Comparison of ENCODE assay signal across 27 cellular contexts in genomic region chr14:70776197-70776596, GRCh38. TPM values are rescaled to one million over a fixed set of nuclear protein-coding genes. Genes with fewer than 3 reads are reported as not detected.
DNase-seq lines count a peak whose midpoint lies in the region; ATAC-seq, FAIRE-seq and TF ChIP-seq lines count a peak whose summit lies in the region.
"Had no signal": no experiment of that assay in that cellular context is flagged by ENCODE, and none has a peak within 500 bp of the region (broad histone marks: within the 10 kb centered on the region; RNA-seq: fewer than 3 reads in every experiment).

No MANE protein-coding gene starts in this region.

- CTCF ChIA-PET in CD4-positive, alpha-beta memory T cell (lab: Charles Lee; ENCODE audit: partially characterized antibody), result interaction anchor here (1.3 kb wide), 1 partner anchor 18 kb away, joined by 6 read pairs; no protein-coding TSS in a partner anchor

- H3K36me3 ChIP-seq in kidney (ENCODE audit: control insufficient read depth in 1 of 2, insufficient read depth in 2 of 2, low read length in 2 of 2) (no peaks in the 10 kb centered on the region), testis (ENCODE audit: low read depth, missing control alignments) (no peaks in the 10 kb centered on the region)
- no peaks in the 10 kb centered on the region for H3K36me3 ChIP-seq in CD4-positive, alpha-beta memory T cell (ENCODE audit: insufficient read depth, low read length)
- H3K36me3 ChIP-seq: right atrium auricular region had no signal

- no peak overlapping the region for H3K4me3 Mint-ChIP-seq in CD4-positive, alpha-beta memory T cell
- H3K4me3 Mint-ChIP-seq: type B pancreatic cell had no signal

- FAIRE-seq in kidney (lab: Jason Lieb, UNC), result no peak
- FAIRE-seq: bronchial epithelial cell, endometrium had no signal

- 92 to 100% methylated on average over 2 of the region's 2 CpGs for WGBS in testis, 2 donors

- intact Hi-C loops in kidney (cut with DNase I) (no loop called here), testis (cut with DNase I; ENCODE audit: low total_unique reads) (no loop called here)
- intact Hi-C loops in CD4-positive, alpha-beta memory T cell (cut with micrococcal nuclease), result no loop called here

- DNase-seq in GM10266 (ENCODE audit: extremely low spot score) (peak; percentile 62), kidney (no peak), testis (no peak)
- DNase-seq in CD4-positive, alpha-beta memory T cell, result no peak
- DNase-seq: 8988T; activated CD4-positive, alpha-beta T cell treated with anti-CD3 and anti-CD28 coated beads, Interleukin-2, amount 50 U/mL, for 48 hours; activated gamma-delta T cell treated with Interleukin-2 at 50 U/mL for 16 hours; amniotic stem cell; Calu3; cortex of kidney; HCEC 1CT; NCI-H1092 treated with DMSO at 0.1 percent for 48 hours; NCI-H2029 treated with DMSO at 0.1 percent for 48 hours; NCI-H446 treated with DMSO at 0.1 percent for 48 hours; NK-92 treated with Interleukin-12 subunit alpha and Interleukin-12 subunit beta, amount 100 ng/mL, for 24 hours; occipital lobe; T-helper 2 cell had no signal

- no peaks in the 10 kb centered on the region for H3K9me3 ChIP-seq in kidney (ENCODE audit: control insufficient read depth in 1 of 2, low read length in 2 of 2)
- no peaks in the 10 kb centered on the region for H3K9me3 ChIP-seq in testis
- no peaks in the 10 kb centered on the region for H3K9me3 ChIP-seq in CD4-positive, alpha-beta memory T cell (ENCODE audit: control insufficient read depth in 1 of 2, low read length in 2 of 2)
- H3K9me3 ChIP-seq: right atrium auricular region had no signal

- ATAC-seq in GM18907 (IDR thresholded peaks at IDR 0.05; ENCODE audit: unreplicated experiment) (peak; percentile 45), GM21717 (IDR thresholded peaks at IDR 0.05; ENCODE audit: unreplicated experiment) (peak; percentile 60), HG03045 (IDR thresholded peaks at IDR 0.05; ENCODE audit: unreplicated experiment) (peak; percentile 75), HG02938 (IDR thresholded peaks at IDR 0.05; ENCODE audit: unreplicated experiment) (no peak)
- ATAC-seq: Panc1 had no signal

- no peak overlapping the region for H3K9ac ChIP-seq in kidney (ENCODE audit: low read length in 2 of 2)

- H3K4me1 ChIP-seq in kidney (ENCODE audit: control insufficient read depth in 1 of 2, insufficient read depth in 1 of 2, low read depth in 1 of 2, low read length in 2 of 2) (no peaks in the 10 kb centered on the region), testis (no peaks in the 10 kb centered on the region)
- no peaks in the 10 kb centered on the region for H3K4me1 ChIP-seq in CD4-positive, alpha-beta memory T cell (ENCODE audit: insufficient read depth, low read length)

- H3K27ac Mint-ChIP-seq in CD4-positive, alpha-beta memory T cell, result no peak overlapping the region
- H3K27ac Mint-ChIP-seq: type B pancreatic cell had no signal

- no peaks in the 10 kb centered on the region for H3K27me3 Mint-ChIP-seq in CD4-positive, alpha-beta memory T cell
- H3K27me3 Mint-ChIP-seq: type B pancreatic cell had no signal

- H3K27me3 ChIP-seq in testis, result no peaks in the 10 kb centered on the region
- no peaks in the 10 kb centered on the region for H3K27me3 ChIP-seq in CD4-positive, alpha-beta memory T cell (ENCODE audit: insufficient read depth, low read length)
- H3K27me3 ChIP-seq: right atrium auricular region had no signal

- peaks cover 0 to 3% of the 10 kb centered on the region in 2 donors for H3K36me3 Mint-ChIP-seq in CD4-positive, alpha-beta memory T cell

- no peaks in the 10 kb centered on the region for H3K4me1 Mint-ChIP-seq in CD4-positive, alpha-beta memory T cell

- TF ChIP-seq CTCF in GM10266 (IDR thresholded peaks at IDR 0.05; ENCODE audit: control insufficient read depth, insufficient read depth, low read depth, missing control alignments) (no peak), kidney (IDR thresholded peaks at IDR 0.05; ENCODE audit: borderline replicate concordance, extremely low read depth, insufficient read depth) (no peak), testis (IDR thresholded peaks at IDR 0.05) (no peak)

- H3K9me3 Mint-ChIP-seq in CD4-positive, alpha-beta memory T cell, result no peaks in the 10 kb centered on the region

- H3K4me3 ChIP-seq in kidney (ENCODE audit: low read length in 2 of 2) (no peak overlapping the region), testis (no peak overlapping the region)
- H3K4me3 ChIP-seq in CD4-positive, alpha-beta memory T cell (ENCODE audit: low read length in 2 of 2), result no peak overlapping the region
- H3K4me3 ChIP-seq: right atrium auricular region had no signal

- H3K27ac ChIP-seq in kidney (ENCODE audit: low read depth in 2 of 2, low read length in 2 of 2) (no peak overlapping the region), testis (no peak overlapping the region)
- no peak overlapping the region for H3K27ac ChIP-seq in CD4-positive, alpha-beta memory T cell (ENCODE audit: low read depth, low read length)
- H3K27ac ChIP-seq: right atrium auricular region, VCaP had no signal

- POLR2A ChIA-PET in CD4-positive, alpha-beta memory T cell (lab: Charles Lee; ENCODE audit: partially characterized antibody), result no interaction called here

- TF ChIP-seq POLR2A in testis (IDR thresholded peaks at IDR 0.05), result no peak

RNA-seq across cellular contexts. Expression of gene MAP3K9, which starts 33.1 kb away (rescaled TPM):
- total RNA-seq in kidney (8.3 TPM), testis (10 to 100 TPM; 17.4 to 22.5 TPM)
- polyA plus RNA-seq in kidney (ENCODE audit: insufficient read depth, low read depth, low replicate concordance) (1.0 TPM), testis (ENCODE audit: insufficient read depth, low read depth, low replicate concordance) (18.0 TPM)
- total RNA-seq in CD4-positive, alpha-beta memory T cell, result 1 to 10 TPM; 5.8 to 6.4 TPM
- polyA plus RNA-seq in CD4-positive, alpha-beta memory T cell, result 1 to 10 TPM in 1 of 2 donors, under 1 TPM in 1; 0.47 to 1.3 TPM
